Comparison of ENCODE assay signal across 11 cellular contexts in the genomic region with DNA sequence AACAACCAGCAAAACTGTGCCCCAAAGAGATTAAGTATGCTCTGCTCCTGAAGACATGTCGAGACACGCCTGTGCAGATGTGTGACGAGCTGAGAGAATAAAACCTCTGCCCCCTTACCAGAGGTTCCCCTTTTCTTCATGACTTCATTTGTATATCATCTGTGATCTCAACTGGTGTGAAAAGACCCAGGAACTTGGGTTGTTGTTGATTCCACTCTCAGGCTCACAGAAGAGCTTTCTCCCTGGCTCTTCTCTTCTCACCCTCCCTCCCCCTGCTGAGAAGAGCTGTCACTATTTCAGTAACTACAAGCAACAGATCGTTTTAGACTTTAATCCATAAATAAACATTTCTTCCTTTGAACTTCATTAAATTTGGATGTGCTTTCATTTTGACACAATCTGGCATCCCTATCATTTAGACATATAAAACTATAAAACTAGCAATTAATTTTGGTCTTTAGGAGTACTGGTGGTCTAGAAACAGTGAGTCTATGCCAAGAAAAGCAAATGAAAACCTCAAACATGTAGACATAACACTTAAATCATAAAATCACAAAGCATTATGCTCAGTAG.
DNase-seq lines count a peak whose midpoint lies in the region; ATAC-seq and TF ChIP-seq lines count a peak whose summit lies in the region.
"Had no signal": no experiment of that assay in that cellular context is flagged by ENCODE, and none has a peak within 500 bp of the region (broad histone marks: within the 10 kb centered on the region; RNA-seq: fewer than 3 reads in every experiment).

No MANE protein-coding gene starts in this region.

- TF ChIP-seq CTCF in CD14-positive monocyte (IDR thresholded peaks at IDR 0.05) = no peak
- no peak for TF ChIP-seq CTCF in dorsolateral prefrontal cortex (IDR thresholded peaks at IDR 0.05 in 54 of 56, conservative IDR thresholded peaks at IDR 0.05 in 2 of 56; ENCODE audit: low read depth in 1 of 56, partially characterized antibody in 56 of 56)

- H3K27me3 Mint-ChIP-seq in CD14-positive monocyte (ENCODE audit: low read depth in 3 of 3) = no peaks in the 10 kb centered on the region
- peaks cover 4% of the 10 kb centered on the region for H3K27me3 Mint-ChIP-seq in activated T-helper 17 cell treated with anti-CD3 and anti-CD28 coated beads, Interleukin-2, amount 50 U/mL, for 72 hours

- peak overlapping the region; percentile 84 for H3K27ac ChIP-seq in BLaER1
- H3K27ac ChIP-seq in dorsolateral prefrontal cortex = peak overlapping the region in 1 of 59 donors; percentile 24
- H3K27ac ChIP-seq: left lung had no signal

- H3K27me3 ChIP-seq in BLaER1 (no peaks in the 10 kb centered on the region), dorsolateral prefrontal cortex (no peaks in the 10 kb centered on the region)
- H3K27me3 ChIP-seq: left lung had no signal

- ATAC-seq in GM19395 (IDR thresholded peaks at IDR 0.05; ENCODE audit: unreplicated experiment) (peak; percentile 69), HG03354 (IDR thresholded peaks at IDR 0.05; ENCODE audit: poor library complexity, severe bottlenecking, unreplicated experiment) (peak; percentile 86)
- ATAC-seq in activated T-helper 17 cell treated with anti-CD3 and anti-CD28 coated beads, Interleukin-2, amount 50 U/mL, for 72 hours (replicated peaks) = no peak

- no peaks in the 10 kb centered on the region for H4K20me1 ChIP-seq in BLaER1

- H3K4me3 Mint-ChIP-seq in CD14-positive monocyte = no peak overlapping the region
- no peak overlapping the region for H3K4me3 Mint-ChIP-seq in activated T-helper 17 cell treated with anti-CD3 and anti-CD28 coated beads, Interleukin-2, amount 50 U/mL, for 72 hours
- H3K4me3 Mint-ChIP-seq: T-helper 2 cell treated with Interferon-gamma antibody and Interleukin-4, amounts not matched to agents 5 μg/mL and 100 μg/mL, for 36 hours had no signal

- H3K27ac Mint-ChIP-seq in CD14-positive monocyte = no peak overlapping the region
- H3K27ac Mint-ChIP-seq in activated T-helper 17 cell treated with anti-CD3 and anti-CD28 coated beads, Interleukin-2, amount 50 U/mL, for 72 hours = no peak overlapping the region
- H3K27ac Mint-ChIP-seq: T-helper 2 cell treated with Interferon-gamma antibody and Interleukin-4, amounts not matched to agents 5 μg/mL and 100 μg/mL, for 36 hours had no signal

- no peaks in the 10 kb centered on the region for H3K36me3 ChIP-seq in BLaER1
- H3K36me3 ChIP-seq: left lung had no signal

- intact Hi-C loops in CD14-positive monocyte (cut with micrococcal nuclease) (no loop called here), dorsolateral prefrontal cortex (cut with DNase I) (loop anchor here in 1 of 2 donors (10.0 kb wide), 1 partner anchor 177 kb away; a partner anchor contains a TSS)

- H3K9me3 ChIP-seq in BLaER1 = peaks cover 12% of the 10 kb centered on the region; the same call in 1 of the 2 replicates
- H3K9me3 ChIP-seq: left lung had no signal

- peaks cover 39% of the 10 kb centered on the region for H3K4me1 ChIP-seq in BLaER1
- H3K4me1 ChIP-seq: left lung had no signal

- DNase-seq in astrocyte of the hippocampus (ENCODE audit: low read depth, low spot score) (peak; percentile 57), CD14-positive monocyte (ENCODE audit: low spot score) (no peak), dorsolateral prefrontal cortex (no peak), NCI-H748 (lab: John Stamatoyannopoulos, UW; ENCODE audit: unreplicated experiment) (no peak)
- DNase-seq: NCI-H2029 had no signal

- H3K4me3 ChIP-seq in BLaER1 (no peak overlapping the region), dorsolateral prefrontal cortex (no peak overlapping the region)
- H3K4me3 ChIP-seq: left lung had no signal

- H3K4me1 Mint-ChIP-seq in CD14-positive monocyte = no peaks in the 10 kb centered on the region
- no peaks in the 10 kb centered on the region for H3K4me1 Mint-ChIP-seq in activated T-helper 17 cell treated with anti-CD3 and anti-CD28 coated beads, Interleukin-2, amount 50 U/mL, for 72 hours

- H3K4me2 ChIP-seq in BLaER1 = peak overlapping the region; percentile 74

- H3K36me3 Mint-ChIP-seq in CD14-positive monocyte = no peaks in the 10 kb centered on the region
- H3K36me3 Mint-ChIP-seq in activated T-helper 17 cell treated with anti-CD3 and anti-CD28 coated beads, Interleukin-2, amount 50 U/mL, for 72 hours (ENCODE audit: low read depth) = no peaks in the 10 kb centered on the region

- peaks cover 0 to 4% (median 2%) of the 10 kb centered on the region in 7 donors for H3K9me3 Mint-ChIP-seq in CD14-positive monocyte
- H3K9me3 Mint-ChIP-seq in activated T-helper 17 cell treated with anti-CD3 and anti-CD28 coated beads, Interleukin-2, amount 50 U/mL, for 72 hours = peaks cover 3% of the 10 kb centered on the region
- H3K9me3 Mint-ChIP-seq: T-helper 2 cell treated with Interferon-gamma antibody and Interleukin-4, amounts not matched to agents 5 μg/mL and 100 μg/mL, for 36 hours had no signal

- no peak overlapping the region for H3K9ac ChIP-seq in BLaER1
